Comparison of ENCODE assay signal across 8 cellular contexts in the genomic region with DNA sequence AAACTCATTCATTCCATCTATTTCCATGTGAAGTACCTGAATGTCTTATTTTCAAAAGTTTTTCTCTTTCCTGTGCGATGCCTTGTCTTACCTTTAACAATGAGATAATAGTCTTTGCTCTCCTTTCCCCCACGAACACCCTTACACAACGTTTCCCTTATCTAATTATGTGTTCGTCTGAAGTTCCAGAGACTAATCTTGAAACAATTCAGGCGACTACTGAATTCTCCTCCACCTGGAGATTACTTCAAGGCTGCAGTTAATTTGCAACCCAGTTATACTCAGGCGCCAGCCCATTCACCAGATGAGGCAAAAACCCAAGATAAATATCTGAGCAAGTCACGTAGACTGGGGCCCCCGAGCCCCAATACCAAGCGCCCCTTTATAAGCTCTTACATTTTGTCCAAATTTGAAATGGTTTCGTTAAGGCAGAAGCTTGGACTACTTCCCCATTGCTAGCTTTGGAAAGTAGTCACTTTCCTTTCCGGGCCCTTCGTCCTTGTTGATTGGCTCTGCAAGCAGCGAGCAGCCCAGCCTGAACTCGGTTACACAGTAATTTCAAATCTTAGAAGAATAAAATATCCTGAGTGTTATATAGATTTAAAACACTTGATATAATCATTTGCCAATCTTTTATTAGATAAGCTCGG.
DNase-seq lines count a peak whose midpoint lies in the region; ATAC-seq lines count a peak whose summit lies in the region.

No MANE protein-coding gene starts in this region.

- no peaks in the 10 kb centered on the region for H3K36me3 ChIP-seq in adipocyte (ENCODE audit: control insufficient read depth, insufficient read depth, low read length, severe bottlenecking)
- no peaks in the 10 kb centered on the region for H3K36me3 ChIP-seq in iPS-18a (ENCODE audit: control insufficient read depth, low read depth, low read length)

- no peak overlapping the region for H3K27ac ChIP-seq in iPS-18a (ENCODE audit: low read length)

- peak overlapping the region; percentile 91 for H3K4me3 ChIP-seq in adipocyte (ENCODE audit: low read length)
- H3K4me3 ChIP-seq in iPS-18a (ENCODE audit: low read length), result peak overlapping the region; percentile 97

- H3K9me3 ChIP-seq in adipocyte (ENCODE audit: control insufficient read depth, low read length), result no peaks in the 10 kb centered on the region
- H3K9me3 ChIP-seq in iPS-18a (ENCODE audit: control insufficient read depth, low read depth, low read length), result no peaks in the 10 kb centered on the region

- no peaks in the 10 kb centered on the region for H3K27me3 ChIP-seq in adipocyte (replicated peaks; ENCODE audit: control insufficient read depth, insufficient read depth, low read length)
- H3K27me3 ChIP-seq in iPS-18a (ENCODE audit: control insufficient read depth, insufficient read depth, low read length), result peaks cover 12% of the 10 kb centered on the region

- DNase-seq in NCI-H1092 (lab: John Stamatoyannopoulos, UW), result peak; percentile 35
- DNase-seq in NCI-H1092 treated with DMSO at 0.1 percent for 48 hours (lab: John Stamatoyannopoulos, UW), result no peak
- DNase-seq in OCI-M1 (lab: John Stamatoyannopoulos, UW), result peak; percentile 60
- DNase-seq in adipocyte (ENCODE audit: low read depth), result no peak
- DNase-seq in stimulated activated CD4-positive, alpha-beta T cell treated with anti-CD3 and anti-CD28 coated beads, Interleukin-2, amount 100 ng/mL, for 24 hours, result peak; percentile 39 to 40
- no peak for DNase-seq in NCI-H748 treated with DMSO at 0.1 percent for 48 hours (lab: John Stamatoyannopoulos, UW)

- H3K4me1 ChIP-seq in adipocyte (ENCODE audit: control insufficient read depth, insufficient read depth, low read length) (peaks cover 6% of the 10 kb centered on the region), iPS-18a (ENCODE audit: control insufficient read depth, low read depth, low read length) (no peaks in the 10 kb centered on the region)

- H3K9ac ChIP-seq in adipocyte (ENCODE audit: low read length) (peak overlapping the region; percentile 90), iPS-18a (ENCODE audit: low read length) (peak overlapping the region; percentile 72)

- ATAC-seq in HG02840 (IDR thresholded peaks at IDR 0.05; ENCODE audit: low FRiP score, unreplicated experiment), result peak; percentile 38

Comparison
In these comparisons a context has a peak if more than half of its experiments do, and no peak if none do; other contexts are left out.
1. DNase-seq: peak in NCI-H1092 (single experiment), OCI-M1 (single experiment) and stimulated activated CD4-positive, alpha-beta T cell treated with anti-CD3 and anti-CD28 coated beads, Interleukin-2, amount 100 ng/mL, for 24 hours (2 of 2); none in NCI-H1092 treated with DMSO at 0.1 percent for 48 hours (single experiment), adipocyte (single experiment) and NCI-H748 treated with DMSO at 0.1 percent for 48 hours (single experiment).